ENCODE assay signal across 26 cellular contexts in genomic region chr9:136331556-136332481, GRCh38. TPM values are rescaled to one million over a fixed set of nuclear protein-coding genes. Genes with fewer than 3 reads are reported as not detected.
"Had no signal": no experiment of that assay in that cellular context is flagged by ENCODE, and none has a peak within 500 bp of the region (broad histone marks: within the 10 kb centered on the region; RNA-seq: fewer than 3 reads in every experiment).

No MANE protein-coding gene starts in this region.

- H3K4me2 ChIP-seq: hepatocyte, smooth muscle cell had no signal

- H3K4me1 ChIP-seq: foreskin keratinocyte had no signal

- H3K27me3 ChIP-seq: brain microvascular endothelial cell, foreskin keratinocyte, hepatocyte, upper lobe of left lung had no signal

- H3K9me3 ChIP-seq: upper lobe of left lung had no signal

- FAIRE-seq: colon, islet of Langerhans, TTC549 had no signal

- H3K27ac ChIP-seq: brain microvascular endothelial cell, epithelial cell of prostate, foreskin keratinocyte, hepatocyte had no signal

- H2AFZ ChIP-seq: hepatocyte had no signal

- H3K4me3 ChIP-seq: hepatocyte, smooth muscle cell, upper lobe of left lung had no signal

- ATAC-seq: activated CD8-positive, alpha-beta T cell treated with anti-CD3 and anti-CD28 coated beads for 36 hours; activated naive CD8-positive, alpha-beta T cell treated with anti-CD3 and anti-CD28 coated beads, Interleukin-2, amount 50 U/mL, for 24 hours; foreskin keratinocyte; sciatic nerve; stimulated activated naive CD8-positive, alpha-beta T cell treated with anti-CD3 and anti-CD28 coated beads, Interleukin-15, amount 100 ng/mL, for 72 hours had no signal

- DNase-seq: activated B cell treated with CpG ODN at 0.5 μM for 24 hours; activated CD4-positive, alpha-beta T cell treated with anti-CD3 and anti-CD28 coated beads for 4 hours; activated CD8-positive, alpha-beta T cell treated with anti-CD3 and anti-CD28 coated beads for 36 hours; activated naive CD4-positive, alpha-beta T cell treated with anti-CD3 and anti-CD28 coated beads for 36 hours; activated naive CD8-positive, alpha-beta T cell treated with anti-CD3 and anti-CD28 coated beads, Interleukin-2, amount 50 U/mL, for 24 hours; activated T-cell treated with anti-CD3 and anti-CD28 coated beads, Interleukin-2, amount 50 U/mL, for 24 hours; anterior cingulate cortex; brain microvascular endothelial cell; central memory CD4-positive, alpha-beta T cell; endodermal cell; foreskin keratinocyte; midbrain; stimulated activated CD4-positive, alpha-beta T cell treated with anti-CD3 and anti-CD28 coated beads, Interleukin-4, amount 100 ng/mL, for 1 hour; stimulated activated naive CD8-positive, alpha-beta T cell treated with anti-CD3 and anti-CD28 coated beads, Interleukin-15, amount 100 ng/mL, for 72 hours had no signal

RNA-seq across cellular contexts. Expression of gene CCDC187, which starts 27.9 kb away (rescaled TPM):
- total RNA-seq: activated naive CD4-positive, alpha-beta T cell treated with anti-CD3 and anti-CD28 coated beads for 36 hours; activated T-helper 2 cell treated with anti-CD3 and anti-CD28 coated beads, Interferon-gamma antibody, Interleukin-2, Interleukin-4, amounts not matched to agents 10 μg/mL and 5 μg/mL and 100 μg/mL, durations not matched to agents 14 hours and 24 hours and 36 hours; fibroblast of lung; foreskin keratinocyte; lung microvascular endothelial cell; osteoblast; smooth muscle cell had no signal
- polyA plus RNA-seq: fibroblast of lung had no signal
